In the genomic region with DNA sequence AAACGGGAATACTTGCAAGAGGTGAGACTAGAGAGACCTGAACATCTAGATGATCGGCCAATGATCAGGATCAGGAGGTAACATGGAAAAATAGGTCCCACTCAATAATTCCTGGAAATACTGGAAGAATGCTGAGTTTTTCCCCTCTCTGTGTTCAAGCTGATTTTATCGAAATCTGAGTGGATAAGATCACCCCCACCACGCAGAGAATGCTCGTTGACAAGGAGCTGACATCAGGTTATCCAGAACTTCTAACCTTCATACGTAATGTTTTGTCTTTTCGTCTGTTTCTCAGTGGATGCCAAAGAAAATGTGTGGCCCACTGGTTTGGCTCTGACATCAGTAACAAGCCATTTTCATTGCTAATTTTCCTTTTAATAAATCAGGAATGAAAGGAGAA, we compare ENCODE assay signal across 8 cellular contexts. TPM values are rescaled to one million over a fixed set of nuclear protein-coding genes. Genes with fewer than 3 reads are reported as not detected.
"Had no signal": no experiment of that assay in that cellular context is flagged by ENCODE, and none has a peak within 500 bp of the region (broad histone marks: within the 10 kb centered on the region; RNA-seq: fewer than 3 reads in every experiment).

No MANE protein-coding gene starts in this region.

- DNase-seq: IMR-90, KBM-7 had no signal

- H3K4me3 ChIP-seq: K562 had no signal

- H3K36me3 Mint-ChIP-seq: IgD-negative memory B cell had no signal

- H3K27me3 Mint-ChIP-seq: IgD-negative memory B cell had no signal

- FAIRE-seq: HepG2, HTR-8/SVneo, K562 had no signal

- H3K4me3 Mint-ChIP-seq: IgD-negative memory B cell had no signal

- H3K4me1 Mint-ChIP-seq: IgD-negative memory B cell had no signal

- H3K27ac ChIP-seq: HL-60 had no signal

- H3K9me3 Mint-ChIP-seq: IgD-negative memory B cell had no signal

- H3K27ac Mint-ChIP-seq: IgD-negative memory B cell had no signal

- ATAC-seq: HepG2, K562 had no signal

RNA-seq across cellular contexts. Expression of a gene that starts 58.5 kb away (rescaled TPM):
- total RNA-seq: HepG2, HT-29 had no signal
- polyA plus RNA-seq: HepG2, IgD-negative memory B cell had no signal
